ENCODE assay signal across 14 cellular contexts in genomic region chr3:37668431-37668830, GRCh38.
A peak's percentile ranks its signal among the peaks of the same experiment; 100 is the strongest.
DNase-seq lines count a peak whose midpoint lies in the region; ATAC-seq and TF ChIP-seq lines count a peak whose summit lies in the region.
"Had no signal": no experiment of that assay in that cellular context is flagged by ENCODE, and none has a peak within 500 bp of the region (broad histone marks: within the 10 kb centered on the region; RNA-seq: fewer than 3 reads in every experiment).

No MANE protein-coding gene starts in this region.

- no peak overlapping the region for H3K4me2 ChIP-seq in fibroblast of lung (ENCODE audit: extremely low read depth, insufficient read depth, low read length)

- H3K9me3 Mint-ChIP-seq in CD8-positive, alpha-beta T cell = no peaks in the 10 kb centered on the region
- H3K9me3 Mint-ChIP-seq: CD4-positive, alpha-beta T cell; stimulated activated naive CD8-positive, alpha-beta T cell treated with anti-CD3 and anti-CD28 coated beads, Interleukin-15, Interleukin-2, amounts not matched to agents 100 ng/mL and 50 ng/mL, for 24 hours had no signal

- H2AFZ ChIP-seq in fibroblast of lung (ENCODE audit: low read length) = no peak overlapping the region

- no peaks in the 10 kb centered on the region for H3K4me1 Mint-ChIP-seq in CD8-positive, alpha-beta T cell (ENCODE audit: low read depth)

- H4K20me1 ChIP-seq in fibroblast of lung (ENCODE audit: control insufficient read depth, extremely low read depth, insufficient read depth, low read length) = no peaks in the 10 kb centered on the region

- H3K79me2 ChIP-seq in fibroblast of lung (ENCODE audit: control insufficient read depth, insufficient read depth, low read length) = no peaks in the 10 kb centered on the region

- peak; percentile 17 for ATAC-seq in mucosa of descending colon
- ATAC-seq in CD8-positive, alpha-beta T cell = no peak
- ATAC-seq in GM19452 (IDR thresholded peaks at IDR 0.05; ENCODE audit: unreplicated experiment) = no peak

- WGBS in adrenal gland, 4 donors = 52 to 62% (median 58%) methylated on average over 5 of the region's 5 CpGs
- 16 to 26% methylated on average over 5 of the region's 5 CpGs for WGBS in tibial nerve, 2 donors

- H3K4me1 ChIP-seq in adrenal gland (replicated peaks in 1 of 2) (peaks cover 20 to 30% of the 10 kb centered on the region in 2 donors), fibroblast of lung (ENCODE audit: control insufficient read depth, extremely low read depth, insufficient read depth, low read length) (no peaks in the 10 kb centered on the region), mucosa of descending colon (ENCODE audit: low read depth) (peaks cover 15% of the 10 kb centered on the region), tibial nerve (peaks cover 0 to 49% (median 4%) of the 10 kb centered on the region in 4 donors)
- H3K4me1 ChIP-seq in CD8-positive, alpha-beta T cell (ENCODE audit: insufficient read depth, low read length) = no peaks in the 10 kb centered on the region

- peak in 1 of 2 donors; percentile 40 for TF ChIP-seq EP300 in tibial nerve (IDR thresholded peaks at IDR 0.05)

- CTCF ChIA-PET in CD8-positive, alpha-beta T cell (lab: Charles Lee) = interaction anchor here (0.6 kb wide), 1 partner anchor 42 kb away, joined by 3 read pairs; no protein-coding TSS in a partner anchor

- peaks cover 5% of the 10 kb centered on the region for H3K27me3 Mint-ChIP-seq in CD8-positive, alpha-beta T cell (ENCODE audit: low read depth)

- H3K27me3 ChIP-seq in adrenal gland = no peaks in the 10 kb centered on the region
- H3K27me3 ChIP-seq in fibroblast of lung (ENCODE audit: control insufficient read depth, insufficient read depth, low read length) = no peaks in the 10 kb centered on the region
- no peaks in the 10 kb centered on the region for H3K27me3 ChIP-seq in tibial nerve
- H3K27me3 ChIP-seq in CD8-positive, alpha-beta T cell (ENCODE audit: insufficient read depth, low read length) = no peaks in the 10 kb centered on the region

- TF ChIP-seq POLR2A in adrenal gland (IDR thresholded peaks at IDR 0.05) = no peak
- TF ChIP-seq POLR2A in tibial nerve (IDR thresholded peaks at IDR 0.05) = no peak

- POLR2A ChIA-PET in CD8-positive, alpha-beta T cell (lab: Charles Lee) = no interaction called here

- no peak overlapping the region for H3K9ac ChIP-seq in fibroblast of lung (ENCODE audit: insufficient read depth, low read length)

- no peak overlapping the region for H3K4me3 Mint-ChIP-seq in CD8-positive, alpha-beta T cell
- H3K4me3 Mint-ChIP-seq: CD4-positive, alpha-beta T cell; stimulated activated naive CD8-positive, alpha-beta T cell treated with anti-CD3 and anti-CD28 coated beads, Interleukin-15, Interleukin-2, amounts not matched to agents 100 ng/mL and 50 ng/mL, for 24 hours had no signal

- DNase-seq in adrenal gland (peak in 6 of 7 donors; percentile 32 to 67 (median 52)), fibroblast of lung (ENCODE audit: low read depth in 2 of 2) (peak; percentile 5 to 18), mucosa of descending colon (peak in 1 of 3 donors; percentile 27), tibial nerve (ENCODE audit: low spot score in 2 of 2) (peak; percentile 28 to 36), activated T-cell treated with anti-CD3 and anti-CD28 coated beads for 4 hours (no peak), AG20443 (ENCODE audit: low spot score) (no peak)
- DNase-seq in CD8-positive, alpha-beta T cell = no peak
- DNase-seq: CD4-positive, alpha-beta T cell; central memory CD4-positive, alpha-beta T cell; erythroblast; KG1; NCI-H1930 had no signal

- no peak overlapping the region for H3K27ac Mint-ChIP-seq in CD8-positive, alpha-beta T cell
- H3K27ac Mint-ChIP-seq: CD4-positive, alpha-beta T cell; stimulated activated naive CD8-positive, alpha-beta T cell treated with anti-CD3 and anti-CD28 coated beads, Interleukin-15, Interleukin-2, amounts not matched to agents 100 ng/mL and 50 ng/mL, for 24 hours had no signal

- H3K27ac ChIP-seq in adrenal gland (peak overlapping the region in 1 of 5 donors; percentile 59), fibroblast of lung (ENCODE audit: insufficient read depth, low read length) (no peak overlapping the region), tibial nerve (no peak overlapping the region)
- H3K27ac ChIP-seq in CD8-positive, alpha-beta T cell (ENCODE audit: low read depth, low read length) = no peak overlapping the region

- H3K9me3 ChIP-seq in adrenal gland (replicated peaks in 1 of 3) (no peaks in the 10 kb centered on the region), fibroblast of lung (ENCODE audit: control insufficient read depth, insufficient read depth, low read depth, low read length) (no peaks in the 10 kb centered on the region), mucosa of descending colon (no peaks in the 10 kb centered on the region), tibial nerve (no peaks in the 10 kb centered on the region)
- no peaks in the 10 kb centered on the region for H3K9me3 ChIP-seq in CD8-positive, alpha-beta T cell (ENCODE audit: low read length)

- no peaks in the 10 kb centered on the region for H3K36me3 ChIP-seq in adrenal gland (replicated peaks in 1 of 2)
- no peaks in the 10 kb centered on the region for H3K36me3 ChIP-seq in fibroblast of lung (ENCODE audit: control insufficient read depth, insufficient read depth, low read length)
- H3K36me3 ChIP-seq in mucosa of descending colon (ENCODE audit: low read depth) = no peaks in the 10 kb centered on the region
- H3K36me3 ChIP-seq in tibial nerve = no peaks in the 10 kb centered on the region
- H3K36me3 ChIP-seq in CD8-positive, alpha-beta T cell (ENCODE audit: insufficient read depth, low read length) = no peaks in the 10 kb centered on the region

- H3K4me3 ChIP-seq in adrenal gland (no peak overlapping the region), fibroblast of lung (replicated peaks in 1 of 4; ENCODE audit: control extremely low read depth in 1 of 4, insufficient read depth in 1 of 4, low read depth in 3 of 4, low read length in 4 of 4) (no peak overlapping the region), mucosa of descending colon (no peak overlapping the region), tibial nerve (no peak overlapping the region)
- H3K4me3 ChIP-seq in CD8-positive, alpha-beta T cell (ENCODE audit: low read depth, low read length) = no peak overlapping the region

- TF ChIP-seq CTCF in adrenal gland (IDR thresholded peaks at IDR 0.05) = no peak
- no peak for TF ChIP-seq CTCF in fibroblast of lung (conservative IDR thresholded peaks at IDR 0.05 in 1 of 2, IDR thresholded peaks at IDR 0.05 in 1 of 2; ENCODE audit: low read depth in 1 of 2, low read length in 2 of 2)
- no peak for TF ChIP-seq CTCF in mucosa of descending colon (IDR thresholded peaks at IDR 0.05)
- no peak for TF ChIP-seq CTCF in tibial nerve (IDR thresholded peaks at IDR 0.05)
- no peak for TF ChIP-seq CTCF in CD8-positive, alpha-beta T cell (IDR thresholded peaks at IDR 0.05)

- no peaks in the 10 kb centered on the region for H3K36me3 Mint-ChIP-seq in CD8-positive, alpha-beta T cell

- intact Hi-C loops in adrenal gland (cut with DNase I) = no loop called here
- intact Hi-C loops in mucosa of descending colon (cut with DNase I, micrococcal nuclease) = no loop called here
- intact Hi-C loops in CD8-positive, alpha-beta T cell (cut with DNase I, micrococcal nuclease) = no loop called here

Comparison
In these comparisons a context has a peak if more than half of its experiments do, and no peak if none do; other contexts are left out.
1. DNase-seq: peak in adrenal gland (6 of 7), fibroblast of lung (2 of 2) and tibial nerve (2 of 2); none in activated T-cell treated with anti-CD3 and anti-CD28 coated beads for 4 hours (single experiment), CD8-positive, alpha-beta T cell (0 of 7) and AG20443 (single experiment).